In genomic region chrX:16946971-16947562, GRCh38 we compare ENCODE assay signal across 8 cellular contexts. TPM values are rescaled to one million over a fixed set of nuclear protein-coding genes. Genes with fewer than 3 reads are reported as not detected.
A peak's percentile ranks its signal among the peaks of the same experiment; 100 is the strongest.
DNase-seq lines count a peak whose midpoint lies in the region; ATAC-seq and TF ChIP-seq lines count a peak whose summit lies in the region.

No MANE protein-coding gene starts in this region.

- H3K4me3 Mint-ChIP-seq in CD4-positive, alpha-beta memory T cell: peak overlapping the region; percentile 79 to 87 (median 86)
- H3K4me3 Mint-ChIP-seq in activated naive CD8-positive, alpha-beta T cell treated with anti-CD3 and anti-CD28 coated beads for 36 hours: peak overlapping the region; percentile 76

- H3K9me3 ChIP-seq in CD4-positive, alpha-beta memory T cell (ENCODE audit: control insufficient read depth in 1 of 2, low read length in 2 of 2): no peaks in the 10 kb centered on the region
- no peaks in the 10 kb centered on the region for H3K9me3 ChIP-seq in iPS-15b (ENCODE audit: control insufficient read depth, insufficient read depth, low read length)
- H3K9me3 ChIP-seq in smooth muscle cell (replicated peaks; ENCODE audit: low read depth): no peaks in the 10 kb centered on the region

- peak; percentile 36 for ATAC-seq in GM21515 (IDR thresholded peaks at IDR 0.05; ENCODE audit: unreplicated experiment)

- CTCF ChIA-PET in CD4-positive, alpha-beta memory T cell (lab: Charles Lee; ENCODE audit: partially characterized antibody): interaction anchor here (1.1 kb wide), 1 partner anchor 9 kb away, joined by 3 read pairs; no protein-coding TSS in a partner anchor

- H3K9ac ChIP-seq in KMS-11: no peak overlapping the region; the same call in 1 of the 2 replicates
- H3K9ac ChIP-seq in iPS-15b (ENCODE audit: low read depth, low read length): no peak overlapping the region
- no peak overlapping the region for H3K9ac ChIP-seq in smooth muscle cell (ENCODE audit: low read depth)

- H3K4me1 Mint-ChIP-seq in CD4-positive, alpha-beta memory T cell: peaks cover 0 to 3% (median 0%) of the 10 kb centered on the region in 4 donors
- H3K4me1 Mint-ChIP-seq in activated naive CD8-positive, alpha-beta T cell treated with anti-CD3 and anti-CD28 coated beads for 36 hours: peaks cover 4% of the 10 kb centered on the region

- H3K4me2 ChIP-seq in KMS-11: peak overlapping the region; percentile 68
- peak overlapping the region; percentile 95 for H3K4me2 ChIP-seq in smooth muscle cell

- peak overlapping the region; percentile 46 to 87 (median 76) for H3K27ac Mint-ChIP-seq in CD4-positive, alpha-beta memory T cell
- no peak overlapping the region for H3K27ac Mint-ChIP-seq in activated naive CD8-positive, alpha-beta T cell treated with anti-CD3 and anti-CD28 coated beads for 36 hours

- no peak overlapping the region for H3K27ac ChIP-seq in CD4-positive, alpha-beta memory T cell (ENCODE audit: low read depth, low read length)
- H3K27ac ChIP-seq in KMS-11 (no peak overlapping the region), smooth muscle cell (ENCODE audit: low read depth) (no peak overlapping the region)

- TF ChIP-seq CTCF in KMS-11 (conservative IDR thresholded peaks at IDR 0.05; ENCODE audit: low read depth, low read length) (no peak), smooth muscle cell (IDR thresholded peaks at IDR 0.05; ENCODE audit: borderline replicate concordance, insufficient read depth, poor library complexity, severe bottlenecking) (no peak)

- peaks cover 0 to 4% (median under 1%) of the 10 kb centered on the region in 8 donors for H3K9me3 Mint-ChIP-seq in CD4-positive, alpha-beta memory T cell
- H3K9me3 Mint-ChIP-seq in activated naive CD8-positive, alpha-beta T cell treated with anti-CD3 and anti-CD28 coated beads for 36 hours: no peaks in the 10 kb centered on the region

- WGBS in smooth muscle cell (ENCODE audit: low lambda C conversion rate): 13% methylated on average over 14 of the region's 43 CpGs

- peaks cover 7% of the 10 kb centered on the region for H3F3A ChIP-seq in smooth muscle cell (ENCODE audit: low read depth)

- peaks cover 0 to 3% of the 10 kb centered on the region in 2 donors for H3K27me3 Mint-ChIP-seq in CD4-positive, alpha-beta memory T cell
- H3K27me3 Mint-ChIP-seq in activated naive CD8-positive, alpha-beta T cell treated with anti-CD3 and anti-CD28 coated beads for 36 hours: peaks cover 13% of the 10 kb centered on the region

- intact Hi-C loops in CD4-positive, alpha-beta memory T cell (cut with micrococcal nuclease): loop anchor here (1.0 to 5.0 kb wide), 3 partner anchors 60 to 161 kb away; partner anchors contain the start of genes RBBP7 and TXLNG

- POLR2A ChIA-PET in CD4-positive, alpha-beta memory T cell (lab: Charles Lee; ENCODE audit: partially characterized antibody): interaction anchor here (0.6 to 1.7 kb wide), 4 partner anchors 37 to 1092 kb away, joined by 3 to 7 read pairs (median 4); partner anchors contain the start of genes AP1S2 and CTPS2

- H3K4me3 ChIP-seq in CD4-positive, alpha-beta memory T cell (ENCODE audit: low read length in 2 of 2): peak overlapping the region in 1 of 2 donors; percentile 19
- no peak overlapping the region for H3K4me3 ChIP-seq in KMS-11 (IDR thresholded peaks at IDR 0.05; ENCODE audit: insufficient read depth, low read depth, low read length)
- H3K4me3 ChIP-seq in iPS-15b (ENCODE audit: low read depth, low read length): peak overlapping the region; percentile 61
- peak overlapping the region; percentile 63 for H3K4me3 ChIP-seq in smooth muscle cell

- no peaks in the 10 kb centered on the region for H3K4me1 ChIP-seq in CD4-positive, alpha-beta memory T cell (ENCODE audit: insufficient read depth, low read length)
- H3K4me1 ChIP-seq in KMS-11 (ENCODE audit: low read depth, poor library complexity, severe bottlenecking): peaks cover 15% of the 10 kb centered on the region
- H3K4me1 ChIP-seq in iPS-15b (ENCODE audit: control insufficient read depth, insufficient read depth, low read length): no peaks in the 10 kb centered on the region
- no peaks in the 10 kb centered on the region for H3K4me1 ChIP-seq in smooth muscle cell (ENCODE audit: low read depth)

- H3K79me2 ChIP-seq in KMS-11 (ENCODE audit: insufficient read depth, low read depth): no peaks in the 10 kb centered on the region
- H3K79me2 ChIP-seq in smooth muscle cell (ENCODE audit: low read depth): no peaks in the 10 kb centered on the region

- peak in 4 of 5 donors; percentile 1 to 14 (median 8) for DNase-seq in CD4-positive, alpha-beta memory T cell
- peak; percentile 5 for DNase-seq in activated naive CD8-positive, alpha-beta T cell treated with anti-CD3 and anti-CD28 coated beads for 36 hours
- DNase-seq in smooth muscle cell (lab: John Stamatoyannopoulos, UW; ENCODE audit: unreplicated experiment) (no peak), HCEC 1CT (no peak), DMS79 (lab: John Stamatoyannopoulos, UW) (no peak)

- no peaks in the 10 kb centered on the region for H3K36me3 ChIP-seq in CD4-positive, alpha-beta memory T cell (ENCODE audit: insufficient read depth, low read length)
- H3K36me3 ChIP-seq in KMS-11 (ENCODE audit: insufficient read depth) (no peaks in the 10 kb centered on the region), iPS-15b (ENCODE audit: control insufficient read depth, insufficient read depth, low read length) (no peaks in the 10 kb centered on the region), smooth muscle cell (ENCODE audit: low read depth) (no peaks in the 10 kb centered on the region)

- H4K20me1 ChIP-seq in KMS-11 (ENCODE audit: insufficient read depth) (no peaks in the 10 kb centered on the region), smooth muscle cell (ENCODE audit: low read depth) (no peaks in the 10 kb centered on the region)

- H2AFZ ChIP-seq in KMS-11 (ENCODE audit: low read depth) (peak overlapping the region; percentile 64), smooth muscle cell (ENCODE audit: low read depth) (peak overlapping the region; percentile 12)

- no peaks in the 10 kb centered on the region for H3K36me3 Mint-ChIP-seq in CD4-positive, alpha-beta memory T cell
- no peaks in the 10 kb centered on the region for H3K36me3 Mint-ChIP-seq in activated naive CD8-positive, alpha-beta T cell treated with anti-CD3 and anti-CD28 coated beads for 36 hours

- H3K27me3 ChIP-seq in CD4-positive, alpha-beta memory T cell (ENCODE audit: insufficient read depth, low read length): no peaks in the 10 kb centered on the region
- no peaks in the 10 kb centered on the region for H3K27me3 ChIP-seq in KMS-11 (ENCODE audit: insufficient read depth, low read depth)
- H3K27me3 ChIP-seq in iPS-15b (ENCODE audit: control insufficient read depth, insufficient read depth, low read length): peaks cover 29% of the 10 kb centered on the region
- peaks cover 27% of the 10 kb centered on the region for H3K27me3 ChIP-seq in smooth muscle cell (ENCODE audit: low read depth)

RNA-seq across cellular contexts. Expression of gene REPS2, which starts 0.6 kb away (rescaled TPM):
- 1 to 10 TPM in 1 of 2 experiments, under 1 TPM in 1; 0.69 to 1.4 TPM for total RNA-seq in CD4-positive, alpha-beta memory T cell
- polyA plus RNA-seq in CD4-positive, alpha-beta memory T cell: under 1 TPM; 0.09 to 0.53 TPM
- total RNA-seq in activated naive CD8-positive, alpha-beta T cell treated with anti-CD3 and anti-CD28 coated beads for 36 hours: not detected
- 1.1 and 1.2 TPM in 2 replicates for total RNA-seq in smooth muscle cell
- 1.0 and 1.1 TPM in 2 replicates for polyA plus RNA-seq in smooth muscle cell

Comparison
In these comparisons a context has a peak if more than half of its experiments do, and no peak if none do; other contexts are left out.
1. DNase-seq: peak in CD4-positive, alpha-beta memory T cell (4 of 5) and activated naive CD8-positive, alpha-beta T cell treated with anti-CD3 and anti-CD28 coated beads for 36 hours (single experiment); none in smooth muscle cell (single experiment), HCEC 1CT (single experiment) and DMS79 (single experiment).